ENCODE assay signal across 1 cellular context in genomic region chr1:1616045-1616821, GRCh38.
TF ChIP-seq lines count a peak whose summit lies in the region.

No MANE protein-coding gene starts in this region.

TF ChIP-seq in neural cell, 6 proteins besides CTCF, POLR2A, EP300 and RAD21:
- TF ChIP-seq MXI1 (conservative IDR thresholded peaks at IDR 0.05; ENCODE audit: poor library complexity, severe bottlenecking): no peak
- no peak for TF ChIP-seq TAF1 (IDR thresholded peaks at IDR 0.05; ENCODE audit: low read depth)
- TF ChIP-seq EZH2 (IDR thresholded peaks at IDR 0.05; ENCODE audit: borderline replicate concordance, insufficient read depth, low read length, poor library complexity, severe bottlenecking): no peak
- TF ChIP-seq POLR2AphosphoS5 (IDR thresholded peaks at IDR 0.05): no peak
- TF ChIP-seq SMC3 (conservative IDR thresholded peaks at IDR 0.05; ENCODE audit: poor library complexity): no peak
- no peak for TF ChIP-seq REST (IDR thresholded peaks at IDR 0.05; ENCODE audit: borderline replicate concordance)
TF ChIP-seq in neural cell: peak in this region for 0.
